Comparison of ENCODE assay signal across 19 cellular contexts in the genomic region with DNA sequence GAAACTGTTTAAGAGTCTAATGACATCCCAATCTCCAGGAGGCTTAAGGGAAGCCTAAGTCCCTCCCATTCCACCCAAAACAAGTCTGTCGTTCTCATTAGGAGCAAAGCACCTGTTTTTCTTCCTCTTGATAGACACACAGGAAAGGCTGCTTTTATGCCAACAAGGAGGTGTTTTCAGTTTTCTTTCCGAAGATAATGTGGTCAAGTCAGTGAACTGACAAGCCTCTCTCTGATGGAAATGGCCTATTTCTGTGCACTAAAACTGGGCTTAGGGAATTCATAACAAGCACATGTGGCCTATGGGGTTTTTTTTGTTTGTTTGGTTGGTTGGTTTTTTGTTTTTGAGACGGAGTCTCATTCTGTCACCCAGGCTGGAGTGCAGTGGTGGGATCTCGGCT. TPM values are rescaled to one million over a fixed set of nuclear protein-coding genes. Genes with fewer than 3 reads are reported as not detected.
"Had no signal": no experiment of that assay in that cellular context is flagged by ENCODE, and none has a peak within 500 bp of the region (broad histone marks: within the 10 kb centered on the region; RNA-seq: fewer than 3 reads in every experiment).

No MANE protein-coding gene starts in this region.

- H3K27ac Mint-ChIP-seq: activated CD8-positive, alpha-beta T cell treated with anti-CD3 and anti-CD28 coated beads for 36 hours; memory B cell; type B pancreatic cell had no signal

- H3K4me1 Mint-ChIP-seq: central memory CD8-positive, alpha-beta T cell; memory B cell; nephron had no signal

- H3K27ac ChIP-seq: brain microvascular endothelial cell, coronary artery, right atrium auricular region, skin epidermis, suprapubic skin had no signal

- DNase-seq: activated CD4-positive, CD25-positive, alpha-beta regulatory T cell; activated CD8-positive, alpha-beta T cell treated with anti-CD3 and anti-CD28 coated beads for 36 hours; activated T-cell treated with anti-CD3 and anti-CD28 coated beads, Interleukin-2, amount 50 U/mL, for 4 hours; anterior cingulate cortex; brain microvascular endothelial cell; left ventricle myocardium superior; nucleus accumbens; stimulated activated naive CD8-positive, alpha-beta T cell treated with anti-CD3 and anti-CD28 coated beads, Interleukin-15, Interleukin-2, amounts not matched to agents 100 U/mL and 50 U/mL, for 24 hours; SW 1271 had no signal

- H3K4me1 ChIP-seq: right atrium auricular region, suprapubic skin had no signal

- ATAC-seq: activated CD8-positive, alpha-beta T cell treated with anti-CD3 and anti-CD28 coated beads for 36 hours; activated T-cell treated with anti-CD3 and anti-CD28 coated beads, Interleukin-2, amount 50 U/mL, for 4 hours; esophagus mucosa; left ventricle myocardium superior; stimulated activated naive CD8-positive, alpha-beta T cell treated with anti-CD3 and anti-CD28 coated beads, Interleukin-15, Interleukin-2, amounts not matched to agents 100 U/mL and 50 U/mL, for 24 hours had no signal

- H3K9me3 Mint-ChIP-seq: activated CD8-positive, alpha-beta T cell treated with anti-CD3 and anti-CD28 coated beads for 36 hours; activated T-cell treated with anti-CD3 and anti-CD28 coated beads, Interleukin-2, amount 50 U/mL, for 4 hours; central memory CD8-positive, alpha-beta T cell; memory B cell had no signal

- H3K36me3 ChIP-seq: brain microvascular endothelial cell, right atrium auricular region, suprapubic skin had no signal

- H3K4me3 Mint-ChIP-seq: activated CD8-positive, alpha-beta T cell treated with anti-CD3 and anti-CD28 coated beads for 36 hours; activated T-cell treated with anti-CD3 and anti-CD28 coated beads, Interleukin-2, amount 50 U/mL, for 4 hours; central memory CD8-positive, alpha-beta T cell; memory B cell; nephron; type B pancreatic cell had no signal

- H3K4me3 ChIP-seq: coronary artery, right atrium auricular region, skin epidermis, suprapubic skin had no signal

- H3K9me3 ChIP-seq: right atrium auricular region, suprapubic skin had no signal

- H3K27me3 Mint-ChIP-seq: activated CD8-positive, alpha-beta T cell treated with anti-CD3 and anti-CD28 coated beads for 36 hours; type B pancreatic cell had no signal

- H3K27me3 ChIP-seq: brain microvascular endothelial cell, right atrium auricular region had no signal

RNA-seq across cellular contexts. Expression of a gene that starts 36.2 kb away (rescaled TPM):
- polyA plus RNA-seq: keratinocyte had no signal
